ENCODE assay signal across 12 cellular contexts in the genomic region with DNA sequence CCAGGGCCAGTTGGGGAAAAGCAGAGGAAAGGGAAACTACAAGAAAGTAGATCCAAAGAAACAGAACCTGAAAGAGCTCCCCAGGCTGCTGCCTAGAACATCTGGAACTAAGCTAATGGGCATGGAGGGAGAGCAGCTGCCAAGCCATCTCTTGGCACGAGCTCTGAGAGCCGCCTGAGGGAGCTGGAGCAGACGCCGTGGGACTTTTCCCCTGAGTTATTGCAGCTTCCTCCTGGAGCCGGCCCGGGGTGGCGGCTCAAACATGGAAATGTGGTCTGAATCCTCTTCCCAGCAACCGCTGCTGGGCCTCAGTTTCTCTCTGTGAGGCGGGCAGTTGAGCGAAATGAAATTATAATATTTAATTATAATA. TPM values are rescaled to one million over a fixed set of nuclear protein-coding genes. Genes with fewer than 3 reads are reported as not detected.
DNase-seq lines count a peak whose midpoint lies in the region; ATAC-seq and TF ChIP-seq lines count a peak whose summit lies in the region.
"Had no signal": no experiment of that assay in that cellular context is flagged by ENCODE, and none has a peak within 500 bp of the region (broad histone marks: within the 10 kb centered on the region; RNA-seq: fewer than 3 reads in every experiment).

No MANE protein-coding gene starts in this region.

- TF ChIP-seq CTCF in upper lobe of right lung (IDR thresholded peaks at IDR 0.05) = no peak

- H3K27ac ChIP-seq in upper lobe of right lung = peak overlapping the region; percentile 72
- H3K27ac ChIP-seq: BLaER1 had no signal

- CTCF ChIA-PET in activated naive CD4-positive, alpha-beta T cell treated with anti-CD3 and anti-CD28 coated beads, Interleukin-2, amount 10 ng/mL, durations not matched to agents 7 days and 5 days (lab: Charles Lee) = interaction anchor here (0.6 kb wide), 1 partner anchor 13 kb away, joined by 4 read pairs; no protein-coding TSS in a partner anchor
- CTCF ChIA-PET in activated naive CD4-positive, alpha-beta T cell treated with anti-CD3 and anti-CD28 coated beads for 36 hours (lab: Charles Lee) = no interaction called here

- peaks cover 29% of the 10 kb centered on the region for H3K4me1 Mint-ChIP-seq in activated naive CD4-positive, alpha-beta T cell treated with anti-CD3 and anti-CD28 coated beads, Interleukin-2, amount 10 ng/mL, durations not matched to agents 7 days and 5 days
- no peaks in the 10 kb centered on the region for H3K4me1 Mint-ChIP-seq in activated naive CD4-positive, alpha-beta T cell treated with anti-CD3 and anti-CD28 coated beads for 36 hours (ENCODE audit: low read depth)
- H3K4me1 Mint-ChIP-seq in effector memory CD8-positive, alpha-beta T cell (ENCODE audit: low read depth in 2 of 2) = peaks cover 0 to 1% of the 10 kb centered on the region in 2 donors
- H3K4me1 Mint-ChIP-seq in T-helper 2 cell treated with Interferon-gamma antibody and Interleukin-4, amounts not matched to agents 5 μg/mL and 100 μg/mL, for 36 hours (ENCODE audit: low read depth) = peaks cover 12% of the 10 kb centered on the region

- peaks cover 47% of the 10 kb centered on the region for H3K4me1 ChIP-seq in upper lobe of right lung

- no peaks in the 10 kb centered on the region for H3K9me3 ChIP-seq in upper lobe of right lung
- H3K9me3 ChIP-seq: BLaER1, body of pancreas had no signal

- peaks cover 12% of the 10 kb centered on the region for H3K27me3 Mint-ChIP-seq in activated naive CD4-positive, alpha-beta T cell treated with anti-CD3 and anti-CD28 coated beads, Interleukin-2, amount 10 ng/mL, durations not matched to agents 7 days and 5 days
- H3K27me3 Mint-ChIP-seq in activated naive CD4-positive, alpha-beta T cell treated with anti-CD3 and anti-CD28 coated beads for 36 hours (ENCODE audit: low read depth) = no peaks in the 10 kb centered on the region
- no peaks in the 10 kb centered on the region for H3K27me3 Mint-ChIP-seq in effector memory CD8-positive, alpha-beta T cell
- H3K27me3 Mint-ChIP-seq in T-helper 2 cell treated with Interferon-gamma antibody and Interleukin-4, amounts not matched to agents 5 μg/mL and 100 μg/mL, for 36 hours (ENCODE audit: low read depth) = no peaks in the 10 kb centered on the region

- H3K27ac Mint-ChIP-seq in activated naive CD4-positive, alpha-beta T cell treated with anti-CD3 and anti-CD28 coated beads, Interleukin-2, amount 10 ng/mL, durations not matched to agents 7 days and 5 days = no peak overlapping the region
- H3K27ac Mint-ChIP-seq in activated naive CD4-positive, alpha-beta T cell treated with anti-CD3 and anti-CD28 coated beads for 36 hours = no peak overlapping the region
- H3K27ac Mint-ChIP-seq in effector memory CD8-positive, alpha-beta T cell = no peak overlapping the region
- no peak overlapping the region for H3K27ac Mint-ChIP-seq in T-helper 2 cell treated with Interferon-gamma antibody and Interleukin-4, amounts not matched to agents 5 μg/mL and 100 μg/mL, for 36 hours
- H3K27ac Mint-ChIP-seq: IgD-negative memory B cell had no signal

- intact Hi-C loops in activated naive CD4-positive, alpha-beta T cell treated with anti-CD3 and anti-CD28 coated beads for 36 hours (cut with micrococcal nuclease) = no loop called here
- intact Hi-C loops in upper lobe of right lung (cut with DNase I) = no loop called here

- H3K36me3 ChIP-seq in upper lobe of right lung = no peaks in the 10 kb centered on the region
- H3K36me3 ChIP-seq: BLaER1 had no signal

- peak; percentile 5 for DNase-seq in activated naive CD4-positive, alpha-beta T cell treated with anti-CD3 and anti-CD28 coated beads, Interleukin-2, amount 10 ng/mL, durations not matched to agents 7 days and 5 days
- no peak for DNase-seq in activated naive CD4-positive, alpha-beta T cell treated with anti-CD3 and anti-CD28 coated beads for 36 hours
- peak; percentile 65 for DNase-seq in astrocyte of the hippocampus (ENCODE audit: low read depth, low spot score)
- DNase-seq in left lobe of liver (ENCODE audit: low spot score) = no peak
- no peak for DNase-seq in upper lobe of right lung
- no peak for DNase-seq in effector memory CD8-positive, alpha-beta T cell
- no peak for DNase-seq in activated effector memory CD4-positive, alpha-beta T cell treated with anti-CD3 and anti-CD28 coated beads, Interleukin-2, amount 50 U/mL, for 16 hours
- DNase-seq in T-helper 2 cell treated with Interferon-gamma antibody and Interleukin-4, amounts not matched to agents 5 μg/mL and 100 μg/mL, for 36 hours (ENCODE audit: low spot score) = no peak
- DNase-seq: stimulated activated naive CD4-positive, alpha-beta T cell had no signal

- H3K4me3 Mint-ChIP-seq in activated naive CD4-positive, alpha-beta T cell treated with anti-CD3 and anti-CD28 coated beads, Interleukin-2, amount 10 ng/mL, durations not matched to agents 7 days and 5 days = no peak overlapping the region
- H3K4me3 Mint-ChIP-seq in activated naive CD4-positive, alpha-beta T cell treated with anti-CD3 and anti-CD28 coated beads for 36 hours = no peak overlapping the region
- no peak overlapping the region for H3K4me3 Mint-ChIP-seq in effector memory CD8-positive, alpha-beta T cell
- no peak overlapping the region for H3K4me3 Mint-ChIP-seq in T-helper 2 cell treated with Interferon-gamma antibody and Interleukin-4, amounts not matched to agents 5 μg/mL and 100 μg/mL, for 36 hours
- H3K4me3 Mint-ChIP-seq: IgD-negative memory B cell had no signal

- peaks cover 3% of the 10 kb centered on the region for H3K9me3 Mint-ChIP-seq in activated naive CD4-positive, alpha-beta T cell treated with anti-CD3 and anti-CD28 coated beads, Interleukin-2, amount 10 ng/mL, durations not matched to agents 7 days and 5 days
- peaks cover 2% of the 10 kb centered on the region for H3K9me3 Mint-ChIP-seq in activated naive CD4-positive, alpha-beta T cell treated with anti-CD3 and anti-CD28 coated beads for 36 hours
- no peaks in the 10 kb centered on the region for H3K9me3 Mint-ChIP-seq in effector memory CD8-positive, alpha-beta T cell
- H3K9me3 Mint-ChIP-seq in T-helper 2 cell treated with Interferon-gamma antibody and Interleukin-4, amounts not matched to agents 5 μg/mL and 100 μg/mL, for 36 hours = peaks cover 6% of the 10 kb centered on the region

- H3K4me3 ChIP-seq in upper lobe of right lung = no peak overlapping the region
- H3K4me3 ChIP-seq: BLaER1, body of pancreas had no signal

- H3K27me3 ChIP-seq in upper lobe of right lung = no peaks in the 10 kb centered on the region
- H3K27me3 ChIP-seq: BLaER1, body of pancreas had no signal

- peaks cover 2% of the 10 kb centered on the region for H3K36me3 Mint-ChIP-seq in activated naive CD4-positive, alpha-beta T cell treated with anti-CD3 and anti-CD28 coated beads, Interleukin-2, amount 10 ng/mL, durations not matched to agents 7 days and 5 days
- no peaks in the 10 kb centered on the region for H3K36me3 Mint-ChIP-seq in activated naive CD4-positive, alpha-beta T cell treated with anti-CD3 and anti-CD28 coated beads for 36 hours (ENCODE audit: low read depth)
- no peaks in the 10 kb centered on the region for H3K36me3 Mint-ChIP-seq in effector memory CD8-positive, alpha-beta T cell (ENCODE audit: insufficient read depth)
- H3K36me3 Mint-ChIP-seq in T-helper 2 cell treated with Interferon-gamma antibody and Interleukin-4, amounts not matched to agents 5 μg/mL and 100 μg/mL, for 36 hours (ENCODE audit: low read depth) = peaks cover 5% of the 10 kb centered on the region
- H3K36me3 Mint-ChIP-seq: IgD-negative memory B cell had no signal

- ATAC-seq in left lobe of liver (peak; percentile 17), upper lobe of right lung (no peak)
- no peak for ATAC-seq in effector memory CD8-positive, alpha-beta T cell (replicated peaks)

RNA-seq across cellular contexts. Expression of a gene that starts 41.8 kb away (rescaled TPM):
- total RNA-seq in activated naive CD4-positive, alpha-beta T cell treated with anti-CD3 and anti-CD28 coated beads for 36 hours = 100 to 1,000 TPM; 111 to 115 TPM
- total RNA-seq in left lobe of liver = 0.38 TPM
- total RNA-seq in upper lobe of right lung = 6.9 TPM

Comparison
In these comparisons a context has a peak if more than half of its experiments do, and no peak if none do; other contexts are left out.
1. DNase-seq: peak in activated naive CD4-positive, alpha-beta T cell treated with anti-CD3 and anti-CD28 coated beads, Interleukin-2, amount 10 ng/mL, durations not matched to agents 7 days and 5 days (single experiment) and astrocyte of the hippocampus (single experiment); none in activated naive CD4-positive, alpha-beta T cell treated with anti-CD3 and anti-CD28 coated beads for 36 hours (single experiment), left lobe of liver (single experiment), upper lobe of right lung (single experiment), effector memory CD8-positive, alpha-beta T cell (0 of 3), activated effector memory CD4-positive, alpha-beta T cell treated with anti-CD3 and anti-CD28 coated beads, Interleukin-2, amount 50 U/mL, for 16 hours (single experiment) and T-helper 2 cell treated with Interferon-gamma antibody and Interleukin-4, amounts not matched to agents 5 μg/mL and 100 μg/mL, for 36 hours (single experiment).
2. RNA of a gene that starts 41.8 kb away (total RNA-seq): 111 to 115 TPM in activated naive CD4-positive, alpha-beta T cell treated with anti-CD3 and anti-CD28 coated beads for 36 hours; 6.9 TPM in upper lobe of right lung (single experiment) and 0.38 TPM in left lobe of liver (single experiment); every median in the first group is over 10 times any median in the second.